1 cellular context compared by ENCODE assay signal in the genomic region with DNA sequence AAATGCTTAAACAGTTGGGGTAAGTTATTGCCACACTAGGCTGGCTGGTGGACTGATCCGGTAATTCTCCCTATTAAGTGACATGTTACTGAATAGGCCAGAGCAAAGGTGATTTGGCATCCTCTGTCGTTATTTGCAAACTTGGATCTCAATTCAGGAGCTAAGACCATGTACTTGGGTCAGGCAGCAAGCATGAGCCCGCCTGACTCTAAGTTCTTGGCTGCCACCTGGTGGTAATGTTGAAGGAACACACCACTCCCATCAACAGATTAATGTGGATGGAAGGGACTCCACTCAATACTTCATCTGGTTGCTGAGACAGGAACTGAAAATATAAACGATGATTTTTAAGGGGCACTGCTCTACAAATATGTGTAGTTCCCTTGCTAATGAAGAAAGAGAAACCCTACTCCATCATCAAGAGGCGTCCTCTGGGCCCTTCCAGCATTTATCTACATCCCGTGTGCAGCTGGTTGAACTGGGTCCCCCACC.
TF ChIP-seq lines count a peak whose summit lies in the region.

No MANE protein-coding gene starts in this region.

TF ChIP-seq in HepG2, 621 proteins besides CTCF, POLR2A, EP300 and RAD21 (continued from another document and continues in another):
- TF ChIP-seq, protein P1, sequence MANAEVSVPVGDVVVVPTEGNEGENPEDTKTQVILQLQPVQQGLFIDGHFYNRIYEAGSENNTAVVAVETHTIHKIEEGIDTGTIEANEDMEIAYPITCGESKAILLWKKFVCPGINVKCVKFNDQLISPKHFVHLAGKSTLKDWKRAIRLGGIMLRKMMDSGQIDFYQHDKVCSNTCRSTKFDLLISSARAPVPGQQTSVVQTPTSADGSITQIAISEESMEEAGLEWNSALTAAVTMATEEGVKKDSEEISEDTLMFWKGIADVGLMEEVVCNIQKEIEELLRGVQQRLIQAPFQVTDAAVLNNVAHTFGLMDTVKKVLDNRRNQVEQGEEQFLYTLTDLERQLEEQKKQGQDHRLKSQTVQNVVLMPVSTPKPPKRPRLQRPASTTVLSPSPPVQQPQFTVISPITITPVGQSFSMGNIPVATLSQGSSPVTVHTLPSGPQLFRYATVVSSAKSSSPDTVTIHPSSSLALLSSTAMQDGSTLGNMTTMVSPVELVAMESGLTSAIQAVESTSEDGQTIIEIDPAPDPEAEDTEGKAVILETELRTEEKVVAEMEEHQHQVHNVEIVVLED (CRISPR knock-in tag; IDR thresholded peaks at IDR 0.05; ENCODE audit: borderline replicate concordance) = peak; percentile 57; the same call in 1 of the 2 replicates
- TF ChIP-seq RELA (CRISPR knock-in tag; IDR thresholded peaks at IDR 0.05) = no peak
- TF ChIP-seq STAG1 (CRISPR knock-in tag; IDR thresholded peaks at IDR 0.05) = peak; percentile 100
- peak; percentile 36; the same call in 1 of the 2 replicates for TF ChIP-seq ZMYM4 (CRISPR knock-in tag; IDR thresholded peaks at IDR 0.05)
- TF ChIP-seq, protein P2, sequence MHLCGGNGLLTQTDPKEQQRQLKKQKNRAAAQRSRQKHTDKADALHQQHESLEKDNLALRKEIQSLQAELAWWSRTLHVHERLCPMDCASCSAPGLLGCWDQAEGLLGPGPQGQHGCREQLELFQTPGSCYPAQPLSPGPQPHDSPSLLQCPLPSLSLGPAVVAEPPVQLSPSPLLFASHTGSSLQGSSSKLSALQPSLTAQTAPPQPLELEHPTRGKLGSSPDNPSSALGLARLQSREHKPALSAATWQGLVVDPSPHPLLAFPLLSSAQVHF (CRISPR knock-in tag; IDR thresholded peaks at IDR 0.05) = no peak
- TF ChIP-seq, protein P3, sequence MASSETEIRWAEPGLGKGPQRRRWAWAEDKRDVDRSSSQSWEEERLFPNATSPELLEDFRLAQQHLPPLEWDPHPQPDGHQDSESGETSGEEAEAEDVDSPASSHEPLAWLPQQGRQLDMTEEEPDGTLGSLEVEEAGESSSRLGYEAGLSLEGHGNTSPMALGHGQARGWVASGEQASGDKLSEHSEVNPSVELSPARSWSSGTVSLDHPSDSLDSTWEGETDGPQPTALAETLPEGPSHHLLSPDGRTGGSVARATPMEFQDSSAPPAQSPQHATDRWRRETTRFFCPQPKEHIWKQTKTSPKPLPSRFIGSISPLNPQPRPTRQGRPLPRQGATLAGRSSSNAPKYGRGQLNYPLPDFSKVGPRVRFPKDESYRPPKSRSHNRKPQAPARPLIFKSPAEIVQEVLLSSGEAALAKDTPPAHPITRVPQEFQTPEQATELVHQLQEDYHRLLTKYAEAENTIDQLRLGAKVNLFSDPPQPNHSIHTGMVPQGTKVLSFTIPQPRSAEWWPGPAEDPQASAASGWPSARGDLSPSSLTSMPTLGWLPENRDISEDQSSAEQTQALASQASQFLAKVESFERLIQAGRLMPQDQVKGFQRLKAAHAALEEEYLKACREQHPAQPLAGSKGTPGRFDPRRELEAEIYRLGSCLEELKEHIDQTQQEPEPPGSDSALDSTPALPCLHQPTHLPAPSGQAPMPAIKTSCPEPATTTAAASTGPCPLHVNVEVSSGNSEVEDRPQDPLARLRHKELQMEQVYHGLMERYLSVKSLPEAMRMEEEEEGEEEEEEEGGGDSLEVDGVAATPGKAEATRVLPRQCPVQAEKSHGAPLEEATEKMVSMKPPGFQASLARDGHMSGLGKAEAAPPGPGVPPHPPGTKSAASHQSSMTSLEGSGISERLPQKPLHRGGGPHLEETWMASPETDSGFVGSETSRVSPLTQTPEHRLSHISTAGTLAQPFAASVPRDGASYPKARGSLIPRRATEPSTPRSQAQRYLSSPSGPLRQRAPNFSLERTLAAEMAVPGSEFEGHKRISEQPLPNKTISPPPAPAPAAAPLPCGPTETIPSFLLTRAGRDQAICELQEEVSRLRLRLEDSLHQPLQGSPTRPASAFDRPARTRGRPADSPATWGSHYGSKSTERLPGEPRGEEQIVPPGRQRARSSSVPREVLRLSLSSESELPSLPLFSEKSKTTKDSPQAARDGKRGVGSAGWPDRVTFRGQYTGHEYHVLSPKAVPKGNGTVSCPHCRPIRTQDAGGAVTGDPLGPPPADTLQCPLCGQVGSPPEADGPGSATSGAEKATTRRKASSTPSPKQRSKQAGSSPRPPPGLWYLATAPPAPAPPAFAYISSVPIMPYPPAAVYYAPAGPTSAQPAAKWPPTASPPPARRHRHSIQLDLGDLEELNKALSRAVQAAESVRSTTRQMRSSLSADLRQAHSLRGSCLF (CRISPR knock-in tag; IDR thresholded peaks at IDR 0.05; ENCODE audit: borderline replicate concordance) = no peak
- peak; percentile 16; the same call in 1 of the 2 replicates for TF ChIP-seq HNF4A (CRISPR knock-in tag; IDR thresholded peaks at IDR 0.05)
- peak; percentile 82; the same call in 1 of the 2 replicates for TF ChIP-seq MEF2D (CRISPR knock-in tag; IDR thresholded peaks at IDR 0.05)
- TF ChIP-seq LCORL (IDR thresholded peaks at IDR 0.05) = no peak
- TF ChIP-seq LCORL (CRISPR knock-in tag; IDR thresholded peaks at IDR 0.05) = peak; percentile 78; the same call in 1 of the 2 replicates
- TF ChIP-seq SMC3 (IDR thresholded peaks at IDR 0.05; ENCODE audit: low read length) = peak; percentile 100
- no peak for TF ChIP-seq SRSF4 (IDR thresholded peaks at IDR 0.05; ENCODE audit: low read depth, low read length, poor library complexity, severe bottlenecking)
- TF ChIP-seq, protein P4, sequence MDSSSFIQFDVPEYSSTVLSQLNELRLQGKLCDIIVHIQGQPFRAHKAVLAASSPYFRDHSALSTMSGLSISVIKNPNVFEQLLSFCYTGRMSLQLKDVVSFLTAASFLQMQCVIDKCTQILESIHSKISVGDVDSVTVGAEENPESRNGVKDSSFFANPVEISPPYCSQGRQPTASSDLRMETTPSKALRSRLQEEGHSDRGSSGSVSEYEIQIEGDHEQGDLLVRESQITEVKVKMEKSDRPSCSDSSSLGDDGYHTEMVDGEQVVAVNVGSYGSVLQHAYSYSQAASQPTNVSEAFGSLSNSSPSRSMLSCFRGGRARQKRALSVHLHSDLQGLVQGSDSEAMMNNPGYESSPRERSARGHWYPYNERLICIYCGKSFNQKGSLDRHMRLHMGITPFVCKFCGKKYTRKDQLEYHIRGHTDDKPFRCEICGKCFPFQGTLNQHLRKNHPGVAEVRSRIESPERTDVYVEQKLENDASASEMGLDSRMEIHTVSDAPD (CRISPR knock-in tag; IDR thresholded peaks at IDR 0.05) = peak; percentile 23; the same call in 1 of the 2 replicates
- 0 out of 2 replicates have a peak, but pooled peaks have one; percentile 23 for TF ChIP-seq KDM3A (CRISPR knock-in tag; IDR thresholded peaks at IDR 0.05; ENCODE audit: low read depth)
- TF ChIP-seq, protein P5, sequence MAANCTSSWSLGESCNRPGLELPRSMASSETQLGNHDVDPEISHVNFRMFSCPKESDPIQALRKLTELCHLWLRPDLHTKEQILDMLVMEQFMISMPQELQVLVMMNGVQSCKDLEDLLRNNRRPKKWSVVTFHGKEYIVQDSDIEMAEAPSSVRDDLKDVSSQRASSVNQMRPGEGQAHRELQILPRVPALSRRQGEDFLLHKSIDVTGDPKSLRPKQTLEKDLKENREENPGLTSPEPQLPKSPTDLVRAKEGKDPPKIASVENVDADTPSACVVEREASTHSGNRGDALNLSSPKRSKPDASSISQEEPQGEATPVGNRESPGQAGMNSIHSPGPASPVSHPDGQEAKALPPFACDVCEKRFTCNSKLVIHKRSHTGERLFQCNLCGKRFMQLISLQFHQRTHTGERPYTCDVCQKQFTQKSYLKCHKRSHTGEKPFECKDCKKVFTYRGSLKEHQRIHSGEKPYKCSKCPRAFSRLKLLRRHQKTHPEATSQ (CRISPR knock-in tag; IDR thresholded peaks at IDR 0.05; ENCODE audit: borderline replicate concordance) = 0 out of 2 replicates have a peak, but pooled peaks have one; percentile 40
- TF ChIP-seq MXI1 (IDR thresholded peaks at IDR 0.05; ENCODE audit: borderline replicate concordance, low read depth, low read length) = peak; percentile 37; the same call in 1 of the 3 replicates
- TF ChIP-seq, protein P6, sequence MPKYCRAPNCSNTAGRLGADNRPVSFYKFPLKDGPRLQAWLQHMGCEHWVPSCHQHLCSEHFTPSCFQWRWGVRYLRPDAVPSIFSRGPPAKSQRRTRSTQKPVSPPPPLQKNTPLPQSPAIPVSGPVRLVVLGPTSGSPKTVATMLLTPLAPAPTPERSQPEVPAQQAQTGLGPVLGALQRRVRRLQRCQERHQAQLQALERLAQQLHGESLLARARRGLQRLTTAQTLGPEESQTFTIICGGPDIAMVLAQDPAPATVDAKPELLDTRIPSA (CRISPR knock-in tag; IDR thresholded peaks at IDR 0.05; ENCODE audit: borderline replicate concordance) = no peak
- peak; percentile 73 for TF ChIP-seq SALL1 (CRISPR knock-in tag; IDR thresholded peaks at IDR 0.05)
- TF ChIP-seq ELF1 (CRISPR knock-in tag; IDR thresholded peaks at IDR 0.05) = peak; percentile 41; the same call in 1 of the 2 replicates
- TF ChIP-seq GABPB1 (CRISPR knock-in tag; IDR thresholded peaks at IDR 0.05) = peak; percentile 29; the same call in 1 of the 2 replicates
- TF ChIP-seq ZNF792 (CRISPR knock-in tag; IDR thresholded peaks at IDR 0.05) = 0 out of 2 replicates have a peak, but pooled peaks have one; percentile 59
- TF ChIP-seq ZNF12 (CRISPR knock-in tag; IDR thresholded peaks at IDR 0.05) = peak; percentile 66; the same call in 1 of the 2 replicates
- TF ChIP-seq, protein P7, sequence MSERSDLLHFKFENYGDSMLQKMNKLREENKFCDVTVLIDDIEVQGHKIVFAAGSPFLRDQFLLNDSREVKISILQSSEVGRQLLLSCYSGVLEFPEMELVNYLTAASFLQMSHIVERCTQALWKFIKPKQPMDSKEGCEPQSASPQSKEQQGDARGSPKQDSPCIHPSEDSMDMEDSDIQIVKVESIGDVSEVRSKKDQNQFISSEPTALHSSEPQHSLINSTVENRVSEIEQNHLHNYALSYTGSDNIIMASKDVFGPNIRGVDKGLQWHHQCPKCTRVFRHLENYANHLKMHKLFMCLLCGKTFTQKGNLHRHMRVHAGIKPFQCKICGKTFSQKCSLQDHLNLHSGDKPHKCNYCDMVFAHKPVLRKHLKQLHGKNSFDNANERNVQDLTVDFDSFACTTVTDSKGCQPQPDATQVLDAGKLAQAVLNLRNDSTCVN (CRISPR knock-in tag; IDR thresholded peaks at IDR 0.05; ENCODE audit: borderline replicate concordance) = 0 out of 2 replicates have a peak, but pooled peaks have one; percentile 39
- TF ChIP-seq THAP11 (CRISPR knock-in tag; IDR thresholded peaks at IDR 0.05) = peak; percentile 60
- no peak for TF ChIP-seq SOX6 (IDR thresholded peaks at IDR 0.05)
- peak; percentile 64 for TF ChIP-seq SOX6 (CRISPR knock-in tag; IDR thresholded peaks at IDR 0.05)
- TF ChIP-seq, protein P8, sequence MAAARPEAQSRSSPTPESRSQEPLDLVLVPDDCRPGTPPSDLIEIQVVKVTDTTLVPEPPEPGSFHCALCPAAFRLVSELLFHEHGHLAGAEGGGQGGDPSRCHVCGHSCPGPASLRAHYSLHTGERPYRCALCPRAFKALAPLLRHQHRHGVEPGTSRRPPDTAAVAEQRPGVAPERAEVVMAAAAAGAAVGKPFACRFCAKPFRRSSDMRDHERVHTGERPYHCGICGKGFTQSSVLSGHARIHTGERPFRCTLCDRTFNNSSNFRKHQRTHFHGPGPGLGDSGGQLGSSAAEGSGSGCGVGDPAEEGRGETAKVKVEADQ (CRISPR knock-in tag; IDR thresholded peaks at IDR 0.05; ENCODE audit: borderline replicate concordance) = peak; percentile 69; the same call in 1 of the 2 replicates
- TF ChIP-seq, protein P9, sequence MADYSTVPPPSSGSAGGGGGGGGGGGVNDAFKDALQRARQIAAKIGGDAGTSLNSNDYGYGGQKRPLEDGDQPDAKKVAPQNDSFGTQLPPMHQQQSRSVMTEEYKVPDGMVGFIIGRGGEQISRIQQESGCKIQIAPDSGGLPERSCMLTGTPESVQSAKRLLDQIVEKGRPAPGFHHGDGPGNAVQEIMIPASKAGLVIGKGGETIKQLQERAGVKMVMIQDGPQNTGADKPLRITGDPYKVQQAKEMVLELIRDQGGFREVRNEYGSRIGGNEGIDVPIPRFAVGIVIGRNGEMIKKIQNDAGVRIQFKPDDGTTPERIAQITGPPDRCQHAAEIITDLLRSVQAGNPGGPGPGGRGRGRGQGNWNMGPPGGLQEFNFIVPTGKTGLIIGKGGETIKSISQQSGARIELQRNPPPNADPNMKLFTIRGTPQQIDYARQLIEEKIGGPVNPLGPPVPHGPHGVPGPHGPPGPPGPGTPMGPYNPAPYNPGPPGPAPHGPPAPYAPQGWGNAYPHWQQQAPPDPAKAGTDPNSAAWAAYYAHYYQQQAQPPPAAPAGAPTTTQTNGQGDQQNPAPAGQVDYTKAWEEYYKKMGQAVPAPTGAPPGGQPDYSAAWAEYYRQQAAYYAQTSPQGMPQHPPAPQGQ (CRISPR knock-in tag; IDR thresholded peaks at IDR 0.05; ENCODE audit: borderline replicate concordance) = no peak
- TF ChIP-seq, protein P10, sequence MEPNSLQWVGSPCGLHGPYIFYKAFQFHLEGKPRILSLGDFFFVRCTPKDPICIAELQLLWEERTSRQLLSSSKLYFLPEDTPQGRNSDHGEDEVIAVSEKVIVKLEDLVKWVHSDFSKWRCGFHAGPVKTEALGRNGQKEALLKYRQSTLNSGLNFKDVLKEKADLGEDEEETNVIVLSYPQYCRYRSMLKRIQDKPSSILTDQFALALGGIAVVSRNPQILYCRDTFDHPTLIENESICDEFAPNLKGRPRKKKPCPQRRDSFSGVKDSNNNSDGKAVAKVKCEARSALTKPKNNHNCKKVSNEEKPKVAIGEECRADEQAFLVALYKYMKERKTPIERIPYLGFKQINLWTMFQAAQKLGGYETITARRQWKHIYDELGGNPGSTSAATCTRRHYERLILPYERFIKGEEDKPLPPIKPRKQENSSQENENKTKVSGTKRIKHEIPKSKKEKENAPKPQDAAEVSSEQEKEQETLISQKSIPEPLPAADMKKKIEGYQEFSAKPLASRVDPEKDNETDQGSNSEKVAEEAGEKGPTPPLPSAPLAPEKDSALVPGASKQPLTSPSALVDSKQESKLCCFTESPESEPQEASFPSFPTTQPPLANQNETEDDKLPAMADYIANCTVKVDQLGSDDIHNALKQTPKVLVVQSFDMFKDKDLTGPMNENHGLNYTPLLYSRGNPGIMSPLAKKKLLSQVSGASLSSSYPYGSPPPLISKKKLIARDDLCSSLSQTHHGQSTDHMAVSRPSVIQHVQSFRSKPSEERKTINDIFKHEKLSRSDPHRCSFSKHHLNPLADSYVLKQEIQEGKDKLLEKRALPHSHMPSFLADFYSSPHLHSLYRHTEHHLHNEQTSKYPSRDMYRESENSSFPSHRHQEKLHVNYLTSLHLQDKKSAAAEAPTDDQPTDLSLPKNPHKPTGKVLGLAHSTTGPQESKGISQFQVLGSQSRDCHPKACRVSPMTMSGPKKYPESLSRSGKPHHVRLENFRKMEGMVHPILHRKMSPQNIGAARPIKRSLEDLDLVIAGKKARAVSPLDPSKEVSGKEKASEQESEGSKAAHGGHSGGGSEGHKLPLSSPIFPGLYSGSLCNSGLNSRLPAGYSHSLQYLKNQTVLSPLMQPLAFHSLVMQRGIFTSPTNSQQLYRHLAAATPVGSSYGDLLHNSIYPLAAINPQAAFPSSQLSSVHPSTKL (CRISPR knock-in tag; IDR thresholded peaks at IDR 0.05) = peak; percentile 65
- TF ChIP-seq, protein P11, sequence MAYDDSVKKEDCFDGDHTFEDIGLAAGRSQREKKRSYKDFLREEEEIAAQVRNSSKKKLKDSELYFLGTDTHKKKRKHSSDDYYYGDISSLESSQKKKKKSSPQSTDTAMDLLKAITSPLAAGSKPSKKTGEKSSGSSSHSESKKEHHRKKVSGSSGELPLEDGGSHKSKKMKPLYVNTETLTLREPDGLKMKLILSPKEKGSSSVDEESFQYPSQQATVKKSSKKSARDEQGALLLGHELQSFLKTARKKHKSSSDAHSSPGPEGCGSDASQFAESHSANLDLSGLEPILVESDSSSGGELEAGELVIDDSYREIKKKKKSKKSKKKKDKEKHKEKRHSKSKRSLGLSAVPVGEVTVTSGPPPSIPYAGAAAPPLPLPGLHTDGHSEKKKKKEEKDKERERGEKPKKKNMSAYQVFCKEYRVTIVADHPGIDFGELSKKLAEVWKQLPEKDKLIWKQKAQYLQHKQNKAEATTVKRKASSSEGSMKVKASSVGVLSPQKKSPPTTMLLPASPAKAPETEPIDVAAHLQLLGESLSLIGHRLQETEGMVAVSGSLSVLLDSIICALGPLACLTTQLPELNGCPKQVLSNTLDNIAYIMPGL (CRISPR knock-in tag; IDR thresholded peaks at IDR 0.05; ENCODE audit: borderline replicate concordance in 1 of 2, low read depth in 1 of 2) = peak; percentile 57 to 65; a peak in 2 of 4 replicates
